ENCODE assay signal across 20 cellular contexts in the genomic region with DNA sequence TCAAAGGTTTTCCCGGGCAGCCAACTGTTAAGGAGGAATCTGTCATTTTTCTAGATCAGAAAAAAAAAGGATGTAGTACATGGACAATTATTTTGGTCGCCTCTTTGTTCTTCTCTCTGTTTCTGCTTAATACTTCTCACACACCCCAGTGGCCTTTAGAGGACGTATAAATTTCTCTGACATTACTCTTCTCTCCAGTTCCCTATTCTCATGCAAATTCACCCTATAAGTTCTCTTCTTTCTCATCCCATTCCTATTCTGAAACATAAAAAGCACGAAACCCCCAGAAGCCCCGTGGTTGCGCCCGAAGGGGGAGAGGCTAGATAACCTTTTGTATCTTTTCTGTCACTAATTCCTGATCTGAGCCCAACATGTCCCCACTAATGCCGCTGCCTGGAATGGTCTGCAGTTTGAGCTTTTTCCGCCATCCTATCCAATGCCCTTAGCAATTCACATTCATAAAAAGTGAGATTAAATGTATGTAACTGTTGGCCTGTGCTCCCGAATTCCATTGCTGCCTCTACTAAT.
DNase-seq lines count a peak whose midpoint lies in the region; ATAC-seq and TF ChIP-seq lines count a peak whose summit lies in the region.
"Had no signal": no experiment of that assay in that cellular context is flagged by ENCODE, and none has a peak within 500 bp of the region (broad histone marks: within the 10 kb centered on the region; RNA-seq: fewer than 3 reads in every experiment).

No MANE protein-coding gene starts in this region.

- H3K4me2 ChIP-seq in OCI-LY3 (ENCODE audit: low read length) (peak overlapping the region; percentile 20; the same call in 1 of the 2 replicates), mesenchymal stem cell (ENCODE audit: low read length, poor library complexity, severe bottlenecking) (no peak overlapping the region)

- no peak overlapping the region for H4K91ac ChIP-seq in mesenchymal stem cell (ENCODE audit: low read length)

- no peak overlapping the region for H3K4me3 ChIP-seq in HUES48 (ENCODE audit: low read depth, low read length)
- H3K4me3 ChIP-seq in OCI-LY3 (ENCODE audit: low read length), result no peak overlapping the region
- H3K4me3 ChIP-seq in iPS-20b (ENCODE audit: low read length), result no peak overlapping the region
- H3K4me3 ChIP-seq in CD8-positive, alpha-beta T cell (ENCODE audit: low read depth, low read length), result no peak overlapping the region
- no peak overlapping the region for H3K4me3 ChIP-seq in mesenchymal stem cell (ENCODE audit: insufficient read depth in 1 of 2, low read depth in 1 of 2, low read length in 2 of 2)

- H4K20me1 ChIP-seq in OCI-LY3 (ENCODE audit: insufficient read depth, low read length), result no peaks in the 10 kb centered on the region

- H4K8ac ChIP-seq in mesenchymal stem cell (ENCODE audit: low read length), result no peak overlapping the region

- no peak overlapping the region for H2AFZ ChIP-seq in OCI-LY3 (ENCODE audit: low read depth, low read length)
- no peak overlapping the region for H2AFZ ChIP-seq in mesenchymal stem cell (ENCODE audit: low read depth, low read length)

- no peak overlapping the region for H2BK120ac ChIP-seq in mesenchymal stem cell (ENCODE audit: low read depth, low read length)

- DNase-seq in type B pancreatic cell (ENCODE audit: extremely low spot score, unreplicated experiment) (no peak), mesenchymal stem cell (no peak)
- DNase-seq in CD8-positive, alpha-beta T cell, result no peak
- DNase-seq: ACHN; C1 segment of cervical spinal cord; HCEC 1CT; NCI-H1105; NCI-H2081 treated with DMSO at 0.1 percent for 48 hours; NCI-H510A; NCI-H748 treated with DMSO at 0.1 percent for 48 hours; NK-92 treated with Interleukin-12 subunit alpha and Interleukin-12 subunit beta, amount 100 ng/mL, for 24 hours; PC-3; SIG-M5; T-cell had no signal

- H3K4me1 Mint-ChIP-seq in type B pancreatic cell (ENCODE audit: unreplicated experiment), result peaks cover 8% of the 10 kb centered on the region
- no peaks in the 10 kb centered on the region for H3K4me1 Mint-ChIP-seq in CD8-positive, alpha-beta T cell (ENCODE audit: low read depth)
- H3K4me1 Mint-ChIP-seq: T-cell had no signal

- H3K27ac ChIP-seq in HUES48 (ENCODE audit: low read depth, low read length), result peak overlapping the region; percentile 65
- H3K27ac ChIP-seq in OCI-LY3 (ENCODE audit: low read length), result no peak overlapping the region
- H3K27ac ChIP-seq in iPS-20b (ENCODE audit: low read length), result no peak overlapping the region
- H3K27ac ChIP-seq in CD8-positive, alpha-beta T cell (ENCODE audit: low read depth, low read length), result no peak overlapping the region
- H3K27ac ChIP-seq in mesenchymal stem cell (ENCODE audit: low read length, poor library complexity, severe bottlenecking), result no peak overlapping the region
- H3K27ac ChIP-seq: RWPE1 had no signal

- H3K27me3 ChIP-seq in HUES48 (ENCODE audit: control insufficient read depth, insufficient read depth, low read length) (no peaks in the 10 kb centered on the region), OCI-LY3 (ENCODE audit: low read depth, low read length) (no peaks in the 10 kb centered on the region), iPS-20b (ENCODE audit: insufficient read depth, low read length) (no peaks in the 10 kb centered on the region), mesenchymal stem cell (ENCODE audit: control insufficient read depth in 1 of 2, insufficient read depth in 1 of 2, low read length in 2 of 2) (no peaks in the 10 kb centered on the region)
- no peaks in the 10 kb centered on the region for H3K27me3 ChIP-seq in CD8-positive, alpha-beta T cell (ENCODE audit: insufficient read depth, low read length)

- H3K9me3 Mint-ChIP-seq in type B pancreatic cell, result peaks cover 5% of the 10 kb centered on the region
- no peaks in the 10 kb centered on the region for H3K9me3 Mint-ChIP-seq in CD8-positive, alpha-beta T cell
- H3K9me3 Mint-ChIP-seq: T-cell had no signal

- no peak overlapping the region for H3K23ac ChIP-seq in mesenchymal stem cell (ENCODE audit: low read length in 2 of 2)

- H3K4me3 Mint-ChIP-seq in type B pancreatic cell, result peak overlapping the region; percentile 21
- H3K4me3 Mint-ChIP-seq in CD8-positive, alpha-beta T cell, result no peak overlapping the region
- H3K4me3 Mint-ChIP-seq: T-cell had no signal

- POLR2A ChIA-PET in CD8-positive, alpha-beta T cell (lab: Charles Lee), result no interaction called here

- H3K27ac Mint-ChIP-seq in type B pancreatic cell, result peak overlapping the region; percentile 68
- H3K27ac Mint-ChIP-seq in CD8-positive, alpha-beta T cell, result no peak overlapping the region
- H3K27ac Mint-ChIP-seq: T-cell had no signal

- H3K14ac ChIP-seq in mesenchymal stem cell (ENCODE audit: low read length in 2 of 2), result no peak overlapping the region

- H3K79me1 ChIP-seq in mesenchymal stem cell (replicated peaks; ENCODE audit: low read length, poor library complexity, severe bottlenecking), result no peaks in the 10 kb centered on the region

- no peak for TF ChIP-seq CTCF in OCI-LY3 (IDR thresholded peaks at IDR 0.05; ENCODE audit: low read depth, low read length)
- no peak for TF ChIP-seq CTCF in type B pancreatic cell (conservative IDR thresholded peaks at IDR 0.05)
- no peak for TF ChIP-seq CTCF in CD8-positive, alpha-beta T cell (IDR thresholded peaks at IDR 0.05)

- no peak overlapping the region for H2BK15ac ChIP-seq in mesenchymal stem cell (ENCODE audit: low read depth, poor library complexity, severe bottlenecking)

- H3K36me3 ChIP-seq in HUES48 (ENCODE audit: control insufficient read depth, insufficient read depth, low read length), result no peaks in the 10 kb centered on the region
- no peaks in the 10 kb centered on the region for H3K36me3 ChIP-seq in OCI-LY3 (replicated peaks; ENCODE audit: low read depth, low read length)
- no peaks in the 10 kb centered on the region for H3K36me3 ChIP-seq in iPS-20b (ENCODE audit: insufficient read depth, low read depth, low read length)
- H3K36me3 ChIP-seq in CD8-positive, alpha-beta T cell (ENCODE audit: insufficient read depth, low read length), result no peaks in the 10 kb centered on the region
- no peaks in the 10 kb centered on the region for H3K36me3 ChIP-seq in mesenchymal stem cell (ENCODE audit: control insufficient read depth in 1 of 2, insufficient read depth in 2 of 2, low read depth in 1 of 2, low read length in 2 of 2)

- CTCF ChIA-PET in CD8-positive, alpha-beta T cell (lab: Charles Lee), result interaction anchor here (0.6 kb wide), 1 partner anchor 21 kb away, joined by 3 read pairs; no protein-coding TSS in a partner anchor

- H3K4me1 ChIP-seq in HUES48 (ENCODE audit: control insufficient read depth, insufficient read depth, low read length) (peaks cover 25% of the 10 kb centered on the region), OCI-LY3 (ENCODE audit: low read length) (peaks cover 4% of the 10 kb centered on the region; the same call in 1 of the 2 replicates), iPS-20b (ENCODE audit: insufficient read depth, low read length) (peaks cover 32% of the 10 kb centered on the region), mesenchymal stem cell (ENCODE audit: control insufficient read depth, insufficient read depth, low read depth, low read length) (no peaks in the 10 kb centered on the region)
- no peaks in the 10 kb centered on the region for H3K4me1 ChIP-seq in CD8-positive, alpha-beta T cell (ENCODE audit: insufficient read depth, low read length)

- H3K27me3 Mint-ChIP-seq in type B pancreatic cell, result no peaks in the 10 kb centered on the region
- H3K27me3 Mint-ChIP-seq in CD8-positive, alpha-beta T cell (ENCODE audit: low read depth), result peaks cover 15% of the 10 kb centered on the region

- no peaks in the 10 kb centered on the region for H3K79me2 ChIP-seq in OCI-LY3 (ENCODE audit: low read length)

- no peak overlapping the region for H3K9ac ChIP-seq in HUES48 (ENCODE audit: low read depth, low read length)
- no peak overlapping the region for H3K9ac ChIP-seq in OCI-LY3 (ENCODE audit: low read length)
- peak overlapping the region; percentile 28; the same call in 1 of the 2 replicates for H3K9ac ChIP-seq in iPS-20b (ENCODE audit: low read depth, low read length)
- H3K9ac ChIP-seq in mesenchymal stem cell (ENCODE audit: low read length), result no peak overlapping the region

- no peak overlapping the region for H2BK5ac ChIP-seq in mesenchymal stem cell (ENCODE audit: low read depth, low read length, poor library complexity, severe bottlenecking)

- no peak overlapping the region for H3K18ac ChIP-seq in mesenchymal stem cell (ENCODE audit: low read depth in 1 of 2, low read length in 2 of 2)

- H2AK5ac ChIP-seq in mesenchymal stem cell (ENCODE audit: low read length, severe bottlenecking), result no peak overlapping the region

- no peak for ATAC-seq in CD8-positive, alpha-beta T cell
- no peak for ATAC-seq in GM21825 (IDR thresholded peaks at IDR 0.05; ENCODE audit: unreplicated experiment)
- ATAC-seq: PC-3, SK-N-SH treated with all-trans-retinoic acid at 6 μM for 48 hours, T-cell had no signal

- H3K9me3 ChIP-seq in HUES48 (ENCODE audit: control insufficient read depth, insufficient read depth, low read length), result no peaks in the 10 kb centered on the region
- no peaks in the 10 kb centered on the region for H3K9me3 ChIP-seq in OCI-LY3 (ENCODE audit: insufficient read depth, low read length)
- no peaks in the 10 kb centered on the region for H3K9me3 ChIP-seq in iPS-20b (ENCODE audit: insufficient read depth, low read depth, low read length)
- H3K9me3 ChIP-seq in CD8-positive, alpha-beta T cell (ENCODE audit: low read length), result no peaks in the 10 kb centered on the region
- H3K9me3 ChIP-seq in mesenchymal stem cell (ENCODE audit: control insufficient read depth, low read length), result no peaks in the 10 kb centered on the region

- H3K4ac ChIP-seq in mesenchymal stem cell (ENCODE audit: low read depth in 1 of 2, low read length in 2 of 2), result no peak overlapping the region

- H3K36me3 Mint-ChIP-seq in type B pancreatic cell, result no peaks in the 10 kb centered on the region
- H3K36me3 Mint-ChIP-seq in CD8-positive, alpha-beta T cell, result no peaks in the 10 kb centered on the region
- H3K36me3 Mint-ChIP-seq: T-cell had no signal

- intact Hi-C loops in CD8-positive, alpha-beta T cell (cut with DNase I, micrococcal nuclease), result no loop called here

- H2BK12ac ChIP-seq in mesenchymal stem cell (ENCODE audit: low read length in 2 of 2), result no peak overlapping the region

- 89% methylated on average over 10 of the region's 10 CpGs for WGBS in mesenchymal stem cell
